28 cellular contexts compared by ENCODE assay signal in genomic region chr12:111588010-111588409, GRCh38.
"Had no signal": no experiment of that assay in that cellular context is flagged by ENCODE, and none has a peak within 500 bp of the region (broad histone marks: within the 10 kb centered on the region; RNA-seq: fewer than 3 reads in every experiment).

No MANE protein-coding gene starts in this region.

- H3K27ac Mint-ChIP-seq: activated CD8-positive, alpha-beta T cell treated with anti-CD3 and anti-CD28 coated beads for 36 hours; activated naive CD4-positive, alpha-beta T cell treated with anti-CD3 and anti-CD28 coated beads for 36 hours; activated naive CD4-positive, alpha-beta T cell treated with anti-CD3 and anti-CD28 coated beads, Interleukin-2, amount 50 U/mL, for 24 hours; activated naive CD8-positive, alpha-beta T cell treated with anti-CD3 and anti-CD28 coated beads for 36 hours; activated naive CD8-positive, alpha-beta T cell treated with anti-CD3 and anti-CD28 coated beads, Interleukin-2, amount 50 U/mL, for 24 hours; activated T-helper 1 cell treated with anti-CD3 and anti-CD28 coated beads, Interleukin-12 subunit alpha, Interleukin-12 subunit beta, Interleukin-2, Interleukin-4 antibody, amounts not matched to agents 30 ng/mL and 10 ng/mL and 1 ng/mL, durations not matched to agents 14 hours and 24 hours and 36 hours; activated T-helper 2 cell treated with anti-CD3 and anti-CD28 coated beads, Interferon-gamma antibody, Interleukin-2, Interleukin-4, amounts not matched to agents 10 μg/mL and 5 μg/mL and 100 μg/mL, durations not matched to agents 14 hours and 24 hours and 36 hours; dendritic cell treated with granulocyte-macrophage colony-stimulating factor and Interleukin-4, amounts not matched to agents 40 ng/mL and 50 ng/mL, for 4 days; endodermal cell had no signal

- H3K9me3 ChIP-seq: adrenal gland, body of pancreas, colonic mucosa had no signal

- H3K27me3 ChIP-seq: adrenal gland, body of pancreas, colonic mucosa, dorsolateral prefrontal cortex had no signal

- H3K27ac ChIP-seq: adrenal gland, body of pancreas, colonic mucosa, dorsolateral prefrontal cortex had no signal

- H3K27me3 Mint-ChIP-seq: activated CD8-positive, alpha-beta T cell treated with anti-CD3 and anti-CD28 coated beads for 36 hours; activated naive CD4-positive, alpha-beta T cell treated with anti-CD3 and anti-CD28 coated beads, Interleukin-2, amount 50 U/mL, for 24 hours; activated naive CD8-positive, alpha-beta T cell treated with anti-CD3 and anti-CD28 coated beads for 36 hours; activated naive CD8-positive, alpha-beta T cell treated with anti-CD3 and anti-CD28 coated beads, Interleukin-2, amount 50 U/mL, for 24 hours; dendritic cell treated with granulocyte-macrophage colony-stimulating factor and Interleukin-4, amounts not matched to agents 40 ng/mL and 50 ng/mL, for 4 days had no signal

- ATAC-seq: activated CD8-positive, alpha-beta T cell treated with anti-CD3 and anti-CD28 coated beads for 36 hours; activated naive CD8-positive, alpha-beta T cell treated with anti-CD3 and anti-CD28 coated beads, Interleukin-2, amount 50 U/mL, for 24 hours; body of pancreas; esophagus mucosa had no signal

- H3K36me3 Mint-ChIP-seq: activated naive CD4-positive, alpha-beta T cell treated with anti-CD3 and anti-CD28 coated beads, Interleukin-2, amount 50 U/mL, for 24 hours had no signal

- H3K36me3 ChIP-seq: adrenal gland, colonic mucosa had no signal

- H3K4me3 Mint-ChIP-seq: activated CD8-positive, alpha-beta T cell treated with anti-CD3 and anti-CD28 coated beads for 36 hours; activated naive CD4-positive, alpha-beta T cell treated with anti-CD3 and anti-CD28 coated beads for 36 hours; activated naive CD4-positive, alpha-beta T cell treated with anti-CD3 and anti-CD28 coated beads, Interleukin-2, amount 50 U/mL, for 24 hours; activated naive CD8-positive, alpha-beta T cell treated with anti-CD3 and anti-CD28 coated beads for 36 hours; activated naive CD8-positive, alpha-beta T cell treated with anti-CD3 and anti-CD28 coated beads, Interleukin-2, amount 50 U/mL, for 24 hours; activated T-helper 1 cell treated with anti-CD3 and anti-CD28 coated beads, Interleukin-12 subunit alpha, Interleukin-12 subunit beta, Interleukin-2, Interleukin-4 antibody, amounts not matched to agents 30 ng/mL and 10 ng/mL and 1 ng/mL, durations not matched to agents 14 hours and 24 hours and 36 hours; dendritic cell treated with granulocyte-macrophage colony-stimulating factor and Interleukin-4, amounts not matched to agents 40 ng/mL and 50 ng/mL, for 4 days; endodermal cell had no signal

- H3K4me1 ChIP-seq: colonic mucosa had no signal

- H3K4me3 ChIP-seq: adrenal gland, body of pancreas, colonic mucosa, dorsolateral prefrontal cortex had no signal

- H3K9me3 Mint-ChIP-seq: activated CD8-positive, alpha-beta T cell treated with anti-CD3 and anti-CD28 coated beads for 36 hours; activated naive CD4-positive, alpha-beta T cell treated with anti-CD3 and anti-CD28 coated beads for 36 hours; activated naive CD4-positive, alpha-beta T cell treated with anti-CD3 and anti-CD28 coated beads, Interleukin-2, amount 50 U/mL, for 24 hours; activated naive CD8-positive, alpha-beta T cell treated with anti-CD3 and anti-CD28 coated beads for 36 hours; activated naive CD8-positive, alpha-beta T cell treated with anti-CD3 and anti-CD28 coated beads, Interleukin-2, amount 50 U/mL, for 24 hours; activated T-helper 1 cell treated with anti-CD3 and anti-CD28 coated beads, Interleukin-12 subunit alpha, Interleukin-12 subunit beta, Interleukin-2, Interleukin-4 antibody, amounts not matched to agents 30 ng/mL and 10 ng/mL and 1 ng/mL, durations not matched to agents 14 hours and 24 hours and 36 hours; activated T-helper 2 cell treated with anti-CD3 and anti-CD28 coated beads, Interferon-gamma antibody, Interleukin-2, Interleukin-4, amounts not matched to agents 10 μg/mL and 5 μg/mL and 100 μg/mL, durations not matched to agents 14 hours and 24 hours and 36 hours; dendritic cell treated with granulocyte-macrophage colony-stimulating factor and Interleukin-4, amounts not matched to agents 40 ng/mL and 50 ng/mL, for 4 days; endodermal cell had no signal

- DNase-seq: activated CD4-positive, alpha-beta T cell treated with anti-CD3 and anti-CD28 coated beads for 1 hour; activated CD4-positive, alpha-beta T cell treated with anti-CD3 and anti-CD28 coated beads for 48 hours; activated CD4-positive, alpha-beta T cell treated with anti-CD3 and anti-CD28 coated beads, Interleukin-2, amount 50 U/mL, for 1 hour; activated CD4-positive, alpha-beta T cell treated with anti-CD3 and anti-CD28 coated beads, Interleukin-2, amount 50 U/mL, for 48 hours; activated CD8-positive, alpha-beta memory T cell treated with anti-CD3 and anti-CD28 coated beads for 24 hours; activated CD8-positive, alpha-beta memory T cell treated with anti-CD3 and anti-CD28 coated beads, Interleukin-2, amount 50 U/mL, for 4 hours; activated CD8-positive, alpha-beta T cell treated with anti-CD3 and anti-CD28 coated beads for 36 hours; activated naive CD4-positive, alpha-beta T cell treated with anti-CD3 and anti-CD28 coated beads for 36 hours; activated naive CD8-positive, alpha-beta T cell treated with anti-CD3 and anti-CD28 coated beads for 36 hours; activated naive CD8-positive, alpha-beta T cell treated with anti-CD3 and anti-CD28 coated beads, Interleukin-2, amount 50 U/mL, for 24 hours; activated T-cell treated with anti-CD3 and anti-CD28 coated beads, Interleukin-2, amount 50 U/mL, for 1 hour; activated T-cell treated with anti-CD3 and anti-CD28 coated beads, Interleukin-2, amount 50 U/mL, for 48 hours; amygdala; body of pancreas; caudate nucleus; colonic mucosa; dorsolateral prefrontal cortex; effector memory CD4-positive, alpha-beta T cell; foreskin fibroblast; head of caudate nucleus; T-helper 2 cell had no signal

- H3K4me1 Mint-ChIP-seq: endodermal cell had no signal
